15 cellular contexts compared by ENCODE assay signal in genomic region chr13:33205224-33205623, GRCh38.
DNase-seq lines count a peak whose midpoint lies in the region; ATAC-seq and TF ChIP-seq lines count a peak whose summit lies in the region.
"Had no signal": no experiment of that assay in that cellular context is flagged by ENCODE, and none has a peak within 500 bp of the region (broad histone marks: within the 10 kb centered on the region; RNA-seq: fewer than 3 reads in every experiment).

No MANE protein-coding gene starts in this region.

- 41 to 45% methylated on average over 4 of the region's 4 CpGs for WGBS in esophagus squamous epithelium, 2 donors
- 41 to 56% (median 50%) methylated on average over 4 of the region's 4 CpGs for WGBS in psoas muscle, 3 donors

- ATAC-seq in psoas muscle, result no peak

- TF ChIP-seq CTCF in A673 (conservative IDR thresholded peaks at IDR 0.05; ENCODE audit: low read depth, low read length), result no peak
- TF ChIP-seq CTCF in esophagus squamous epithelium (IDR thresholded peaks at IDR 0.05), result no peak
- no peak for TF ChIP-seq CTCF in psoas muscle (IDR thresholded peaks at IDR 0.05)
- TF ChIP-seq CTCF in Calu3 (IDR thresholded peaks at IDR 0.05; ENCODE audit: unreplicated experiment), result no peak

- H3K9ac ChIP-seq in SK-N-MC (ENCODE audit: insufficient read length), result peak overlapping the region; percentile 66

- POLR2A ChIA-PET in A673 (lab: Charles Lee; ENCODE audit: low non-redundant PET), result no interaction called here

- H3K27ac ChIP-seq in A673 (ENCODE audit: low read depth, low read length, poor library complexity, severe bottlenecking), result peak overlapping the region; percentile 84
- H3K27ac ChIP-seq in SK-N-MC, result peak overlapping the region; percentile 93
- peak overlapping the region; percentile 23 to 83 (median 82) for H3K27ac ChIP-seq in esophagus squamous epithelium
- peak overlapping the region; percentile 56 for H3K27ac ChIP-seq in psoas muscle

- peaks cover 34% of the 10 kb centered on the region for H3K4me1 Mint-ChIP-seq in Calu3 (ENCODE audit: low read depth, unreplicated experiment)

- H3K27me3 Mint-ChIP-seq in Calu3 (ENCODE audit: unreplicated experiment), result no peaks in the 10 kb centered on the region

- no peak for TF ChIP-seq POLR2A in esophagus squamous epithelium (IDR thresholded peaks at IDR 0.05)

- H3K27ac Mint-ChIP-seq in Calu3 (ENCODE audit: unreplicated experiment), result no peak overlapping the region
- H3K27ac Mint-ChIP-seq: activated CD4-positive, alpha-beta T cell treated with anti-CD3 and anti-CD28 coated beads for 36 hours; B cell had no signal

- H3K4me1 ChIP-seq in A673 (ENCODE audit: insufficient read depth, low read length, poor library complexity, severe bottlenecking) (peaks cover 69% of the 10 kb centered on the region), esophagus squamous epithelium (peaks cover 18 to 52% (median 26%) of the 10 kb centered on the region in 3 donors), psoas muscle (peaks cover 31% of the 10 kb centered on the region)

- H3K4me3 ChIP-seq in A673 (ENCODE audit: low read depth, low read length, poor library complexity, severe bottlenecking), result peak overlapping the region; percentile 56
- peak overlapping the region; percentile 78 for H3K4me3 ChIP-seq in SK-N-MC
- peak overlapping the region in 3 of 4 donors; percentile 34 to 56 (median 38) for H3K4me3 ChIP-seq in esophagus squamous epithelium
- peak overlapping the region; percentile 50 for H3K4me3 ChIP-seq in psoas muscle

- intact Hi-C loops in A673 (cut with micrococcal nuclease; ENCODE audit: unreplicated experiment), result loop anchor here (10.0 kb wide), 1 partner anchor 290 kb away; no protein-coding TSS in a partner anchor
- intact Hi-C loops in esophagus squamous epithelium (cut with DNase I), result no loop called here
- intact Hi-C loops in psoas muscle (cut with DNase I), result no loop called here
- intact Hi-C loops in Calu3 (cut with micrococcal nuclease; ENCODE audit: unreplicated experiment), result no loop called here

- H3K27me3 ChIP-seq in A673 (replicated peaks; ENCODE audit: insufficient read depth, low read depth, low read length, poor library complexity) (no peaks in the 10 kb centered on the region), esophagus squamous epithelium (no peaks in the 10 kb centered on the region), psoas muscle (ENCODE audit: insufficient read depth in 3 of 3, low read length in 2 of 3) (no peaks in the 10 kb centered on the region)

- H3K9me3 ChIP-seq in A673 (ENCODE audit: low read depth, low read length, poor library complexity, severe bottlenecking) (no peaks in the 10 kb centered on the region), SK-N-MC (ENCODE audit: low read depth, low read length) (no peaks in the 10 kb centered on the region), esophagus squamous epithelium (no peaks in the 10 kb centered on the region), psoas muscle (no peaks in the 10 kb centered on the region)

- H3K4me3 Mint-ChIP-seq in Calu3 (ENCODE audit: low read depth, unreplicated experiment), result no peak overlapping the region
- H3K4me3 Mint-ChIP-seq: activated CD4-positive, alpha-beta T cell treated with anti-CD3 and anti-CD28 coated beads for 36 hours; B cell; stimulated activated naive CD8-positive, alpha-beta T cell treated with anti-CD3 and anti-CD28 coated beads, Interleukin-15, Interleukin-2, amounts not matched to agents 100 ng/mL and 50 ng/mL, for 24 hours had no signal

- TSS peak; percentile 67 for BruUV-seq in A673 (replicated peaks; lab: Mats Ljungman, UMichigan)
- no TSS peak for BruUV-seq in Calu3 (replicated peaks; lab: Mats Ljungman, UMichigan)

- no peak for DNase-seq in A673 (ENCODE audit: low spot score)
- DNase-seq in SK-N-MC (ENCODE audit: low read depth, low spot score), result no peak
- no peak for DNase-seq in esophagus squamous epithelium (lab: John Stamatoyannopoulos, UW)
- DNase-seq in psoas muscle, result no peak
- no peak for DNase-seq in NCI-H2171 treated with DMSO at 0.1 percent for 48 hours (lab: John Stamatoyannopoulos, UW)
- DNase-seq in cerebellar nuclear complex (lab: John Stamatoyannopoulos, UW), result no peak
- DNase-seq in DMS53 (lab: John Stamatoyannopoulos, UW), result no peak
- DNase-seq in Calu3, result no peak
- DNase-seq: activated CD4-positive, alpha-beta T cell treated with anti-CD3 and anti-CD28 coated beads for 36 hours; activated naive CD4-positive, alpha-beta T cell; effector CD4-positive, alpha-beta T cell; NCI-H1105 treated with DMSO at 0.1 percent for 48 hours; stimulated activated CD4-positive, alpha-beta T cell treated with anti-CD3 and anti-CD28 coated beads, Interleukin-4, amount 100 ng/mL, for 1 hour had no signal

- H3K36me3 ChIP-seq in A673 (ENCODE audit: insufficient read depth, low read length, poor library complexity, severe bottlenecking), result no peaks in the 10 kb centered on the region
- H3K36me3 ChIP-seq in SK-N-MC (ENCODE audit: insufficient read depth, low read length), result peaks cover 2% of the 10 kb centered on the region; the same call in 1 of the 2 replicates
- no peaks in the 10 kb centered on the region for H3K36me3 ChIP-seq in esophagus squamous epithelium
- H3K36me3 ChIP-seq in psoas muscle (ENCODE audit: insufficient read depth in 1 of 2, low read depth in 1 of 2), result no peaks in the 10 kb centered on the region

- CTCF ChIA-PET in A673 (lab: Charles Lee) (interaction anchor here (1.1 to 1.5 kb wide), 2 partner anchors 23 to 338 kb away, joined by 3 to 5 read pairs; no protein-coding TSS in a partner anchor), Calu3 (lab: Charles Lee) (no interaction called here)

- no peaks in the 10 kb centered on the region for H3K36me3 Mint-ChIP-seq in Calu3 (ENCODE audit: insufficient read depth, unreplicated experiment)

- no peaks in the 10 kb centered on the region for H3K9me3 Mint-ChIP-seq in Calu3 (ENCODE audit: low read depth, unreplicated experiment)
- H3K9me3 Mint-ChIP-seq: stimulated activated naive CD8-positive, alpha-beta T cell treated with anti-CD3 and anti-CD28 coated beads, Interleukin-15, Interleukin-2, amounts not matched to agents 100 ng/mL and 50 ng/mL, for 24 hours had no signal
